Comparison of ENCODE assay signal across 1 cellular context in the genomic region with DNA sequence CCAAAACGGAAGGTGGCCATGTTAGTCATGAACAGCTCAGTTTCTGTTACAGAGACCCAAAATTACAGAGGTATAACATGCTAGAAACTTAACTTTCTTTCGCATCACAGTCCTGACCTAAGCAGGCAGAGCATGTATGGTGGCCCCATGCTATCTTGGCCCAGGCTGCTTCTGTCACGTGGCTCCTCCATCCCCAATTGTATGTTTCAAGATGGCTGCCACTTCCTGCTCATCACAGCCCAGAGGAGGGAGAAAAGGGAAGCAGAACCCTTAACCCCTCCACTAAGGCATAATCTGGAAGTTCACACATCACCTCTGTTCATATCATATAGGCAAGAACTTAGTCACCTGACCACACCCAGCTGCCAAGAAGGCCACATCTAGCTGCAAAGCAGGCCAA.
TF ChIP-seq lines count a peak whose summit lies in the region.

No MANE protein-coding gene starts in this region.

TF ChIP-seq in K562, 482 proteins besides CTCF, POLR2A, EP300 and RAD21:
- TF ChIP-seq, protein P1, sequence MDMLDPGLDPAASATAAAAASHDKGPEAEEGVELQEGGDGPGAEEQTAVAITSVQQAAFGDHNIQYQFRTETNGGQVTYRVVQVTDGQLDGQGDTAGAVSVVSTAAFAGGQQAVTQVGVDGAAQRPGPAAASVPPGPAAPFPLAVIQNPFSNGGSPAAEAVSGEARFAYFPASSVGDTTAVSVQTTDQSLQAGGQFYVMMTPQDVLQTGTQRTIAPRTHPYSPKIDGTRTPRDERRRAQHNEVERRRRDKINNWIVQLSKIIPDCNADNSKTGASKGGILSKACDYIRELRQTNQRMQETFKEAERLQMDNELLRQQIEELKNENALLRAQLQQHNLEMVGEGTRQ (CRISPR knock-in tag; IDR thresholded peaks at IDR 0.05), result peak; percentile 52
- TF ChIP-seq RAD51 (IDR thresholded peaks at IDR 0.05; ENCODE audit: borderline replicate concordance, low read depth) (0 out of 2 replicates have a peak, but pooled peaks have one; percentile 28), YY1 (IDR thresholded peaks at IDR 0.05; ENCODE audit: borderline replicate concordance in 1 of 3, control insufficient read depth in 1 of 3, extremely low read depth in 1 of 3, insufficient read depth in 3 of 3, insufficient read length in 1 of 3, insufficient replicate concordance in 2 of 3, low read depth in 1 of 3, low read length in 2 of 3) (peak in 1 of 3 experiments; percentile 66), ZNF696 (CRISPR knock-in tag; conservative IDR thresholded peaks at IDR 0.05) (no peak), CCAR2 (IDR thresholded peaks at IDR 0.05; ENCODE audit: low read depth, low read length) (no peak), ILF3 (IDR thresholded peaks at IDR 0.05; ENCODE audit: borderline replicate concordance) (no peak)
- TF ChIP-seq, protein P2, sequence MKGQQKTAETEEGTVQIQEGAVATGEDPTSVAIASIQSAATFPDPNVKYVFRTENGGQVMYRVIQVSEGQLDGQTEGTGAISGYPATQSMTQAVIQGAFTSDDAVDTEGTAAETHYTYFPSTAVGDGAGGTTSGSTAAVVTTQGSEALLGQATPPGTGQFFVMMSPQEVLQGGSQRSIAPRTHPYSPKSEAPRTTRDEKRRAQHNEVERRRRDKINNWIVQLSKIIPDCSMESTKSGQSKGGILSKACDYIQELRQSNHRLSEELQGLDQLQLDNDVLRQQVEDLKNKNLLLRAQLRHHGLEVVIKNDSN (CRISPR knock-in tag; IDR thresholded peaks at IDR 0.05), result peak; percentile 55
